In genomic region chr4:168129802-168130201, GRCh38 we compare ENCODE assay signal across 31 cellular contexts. TPM values are rescaled to one million over a fixed set of nuclear protein-coding genes. Genes with fewer than 3 reads are reported as not detected.
"Had no signal": no experiment of that assay in that cellular context is flagged by ENCODE, and none has a peak within 500 bp of the region (broad histone marks: within the 10 kb centered on the region; RNA-seq: fewer than 3 reads in every experiment).

No MANE protein-coding gene starts in this region.

- H3K36me3 Mint-ChIP-seq: memory B cell; mesothelial cell of epicardium; naive B cell; natural killer cell treated with Interleukin-12 subunit alpha and Interleukin-12 subunit beta and Interleukin-15 and Interleukin-18, amount 100 ng/mL, for 72 hours; stimulated activated effector memory CD8-positive, alpha-beta T cell treated with anti-CD3 and anti-CD28 coated beads, Interleukin-12 subunit alpha, Interleukin-12 subunit beta, amount 100 ng/mL, for 72 hours had no signal

- DNase-seq: cortex of kidney; effector memory CD8-positive, alpha-beta T cell; erythroblast; esophagus squamous epithelium; gastrocnemius medialis; head of caudate nucleus; left ventricle myocardium superior; lower lobe of right lung; mucosa of descending colon; naive B cell; sigmoid colon; stimulated activated CD4-positive, alpha-beta T cell treated with anti-CD3 and anti-CD28 coated beads, Interleukin-2, amount 100 ng/mL, for 24 hours; stimulated activated CD4-positive, alpha-beta T cell treated with anti-CD3 and anti-CD28 coated beads, Interleukin-4, amount 100 ng/mL, for 24 hours; stimulated activated naive CD4-positive, alpha-beta T cell treated with Interleukin-2 at 50 U/mL for 16 hours; substantia nigra; upper lobe of left lung had no signal

- H3K4me3 Mint-ChIP-seq: effector memory CD8-positive, alpha-beta T cell; memory B cell; mesothelial cell of epicardium; naive B cell; natural killer cell treated with Interleukin-12 subunit alpha and Interleukin-12 subunit beta and Interleukin-15 and Interleukin-18, amount 100 ng/mL, for 72 hours; neural crest cell; stimulated activated effector memory CD8-positive, alpha-beta T cell treated with anti-CD3 and anti-CD28 coated beads, Interleukin-12 subunit alpha, Interleukin-12 subunit beta, amount 100 ng/mL, for 72 hours had no signal

- ATAC-seq: effector memory CD8-positive, alpha-beta T cell; gastrocnemius medialis; left ventricle myocardium superior; lower lobe of right lung; mucosa of descending colon; natural killer cell treated with Interleukin-12 subunit alpha and Interleukin-12 subunit beta and Interleukin-15 and Interleukin-18, amount 100 ng/mL, for 72 hours; stimulated activated effector memory CD8-positive, alpha-beta T cell treated with anti-CD3 and anti-CD28 coated beads, Interleukin-12 subunit alpha, Interleukin-12 subunit beta, amount 100 ng/mL, for 72 hours had no signal

- H3K4me1 Mint-ChIP-seq: memory B cell; mesothelial cell of epicardium; naive B cell; stimulated activated effector memory CD8-positive, alpha-beta T cell treated with anti-CD3 and anti-CD28 coated beads, Interleukin-12 subunit alpha, Interleukin-12 subunit beta, amount 100 ng/mL, for 72 hours had no signal

- H3K9me3 ChIP-seq: esophagus squamous epithelium, gastrocnemius medialis, lower lobe of right lung, mucosa of descending colon, neutrophil, prostate gland, right atrium auricular region, sigmoid colon, thoracic aorta, tibial nerve, upper lobe of left lung had no signal

- H3K9me3 Mint-ChIP-seq: effector memory CD8-positive, alpha-beta T cell; memory B cell; mesothelial cell of epicardium; neural crest cell; stimulated activated effector memory CD8-positive, alpha-beta T cell treated with anti-CD3 and anti-CD28 coated beads, Interleukin-12 subunit alpha, Interleukin-12 subunit beta, amount 100 ng/mL, for 72 hours had no signal

- H3K27ac ChIP-seq: esophagus squamous epithelium, gastrocnemius medialis, lower lobe of right lung, neutrophil, prostate gland, right atrium auricular region, sigmoid colon, thoracic aorta, tibial nerve, upper lobe of left lung had no signal

- H3K4me1 ChIP-seq: gastrocnemius medialis, lower lobe of right lung, prostate gland, right atrium auricular region, sigmoid colon, tibial nerve, upper lobe of left lung had no signal

- FAIRE-seq: endometrium, urothelium cell line had no signal

- H3K27ac Mint-ChIP-seq: effector memory CD8-positive, alpha-beta T cell; memory B cell; mesothelial cell of epicardium; naive B cell; natural killer cell treated with Interleukin-12 subunit alpha and Interleukin-12 subunit beta and Interleukin-15 and Interleukin-18, amount 100 ng/mL, for 72 hours; stimulated activated effector memory CD8-positive, alpha-beta T cell treated with anti-CD3 and anti-CD28 coated beads, Interleukin-12 subunit alpha, Interleukin-12 subunit beta, amount 100 ng/mL, for 72 hours had no signal

- H3K36me3 ChIP-seq: esophagus squamous epithelium, gastrocnemius medialis, lower lobe of right lung, neutrophil, prostate gland, right atrium auricular region, sigmoid colon, thoracic aorta, tibial nerve, upper lobe of left lung had no signal

- H3K27me3 Mint-ChIP-seq: memory B cell; naive B cell; natural killer cell treated with Interleukin-12 subunit alpha and Interleukin-12 subunit beta and Interleukin-15 and Interleukin-18, amount 100 ng/mL, for 72 hours had no signal

- H3K4me3 ChIP-seq: esophagus squamous epithelium, gastrocnemius medialis, lower lobe of right lung, mucosa of descending colon, prostate gland, right atrium auricular region, sigmoid colon, thoracic aorta, tibial nerve, upper lobe of left lung had no signal

- H3K27me3 ChIP-seq: esophagus squamous epithelium, gastrocnemius medialis, neutrophil, right atrium auricular region, sigmoid colon, tibial nerve, upper lobe of left lung had no signal

RNA-seq across cellular contexts. Expression of gene ANXA10, which starts 37.5 kb away (rescaled TPM):
- total RNA-seq: gastrocnemius medialis; left ventricle myocardium superior; lower lobe of right lung; mesothelial cell of epicardium; natural killer cell treated with Interleukin-12 subunit alpha and Interleukin-12 subunit beta and Interleukin-15 and Interleukin-18, amount 100 ng/mL, for 72 hours; neural crest cell; omental fat pad; prostate gland; right atrium auricular region; sigmoid colon; skeletal muscle tissue; tibial nerve; upper lobe of left lung had no signal
- polyA plus RNA-seq: keratinocyte had no signal
